In the genomic region with DNA sequence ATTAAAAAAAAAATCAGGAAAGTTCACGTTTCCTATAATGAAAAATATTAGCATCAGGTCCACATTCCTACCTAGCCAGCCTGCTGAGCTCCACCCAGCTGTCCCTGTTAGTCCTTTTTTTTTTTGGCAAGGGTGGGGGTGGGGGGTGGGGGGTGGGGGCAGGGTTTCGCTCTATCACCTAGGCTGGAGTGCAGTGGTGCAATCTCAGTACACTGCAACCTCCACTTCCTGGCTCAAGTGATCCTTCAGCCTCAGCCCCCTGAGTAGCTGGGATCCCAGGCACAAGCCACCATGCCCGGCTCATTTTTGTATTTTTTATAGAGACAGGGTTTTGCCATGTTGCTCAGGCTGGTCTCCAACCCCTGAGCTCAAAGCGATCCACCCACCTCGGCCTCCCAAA, we compare ENCODE assay signal across 26 cellular contexts. TPM values are rescaled to one million over a fixed set of nuclear protein-coding genes. Genes with fewer than 3 reads are reported as not detected.
"Had no signal": no experiment of that assay in that cellular context is flagged by ENCODE, and none has a peak within 500 bp of the region (broad histone marks: within the 10 kb centered on the region; RNA-seq: fewer than 3 reads in every experiment).

No MANE protein-coding gene starts in this region.

- ATAC-seq: effector memory CD8-positive, alpha-beta T cell; heart right ventricle; left cardiac atrium; left ventricle myocardium superior; mucosa of descending colon; sciatic nerve; stimulated activated naive B cell treated with anti-CD40 and anti-IgM and Interleukin-4, amounts not matched to agents 10 μg/mL and 1 μg/mL and 100 μg/mL, for 72 hours had no signal

- DNase-seq: dermis blood vessel endothelial cell; effector memory CD8-positive, alpha-beta T cell; erythroblast; esophagus squamous epithelium; foreskin melanocyte; glutamatergic neuron; heart right ventricle; hippocampal formation; left cardiac atrium; left ventricle myocardium superior; mesenchymal stem cell; mucosa of descending colon; naive B cell; nucleus accumbens; spleen; stimulated activated naive B cell treated with anti-CD40 and anti-IgM and Interleukin-4, amounts not matched to agents 10 μg/mL and 1 μg/mL and 100 μg/mL, for 72 hours; uterus had no signal

- H3K4me3 ChIP-seq: coronary artery, esophagus squamous epithelium, heart right ventricle, mucosa of descending colon, neural progenitor cell, prostate gland, right atrium auricular region, spleen, thoracic aorta, tibial nerve, upper lobe of left lung, uterus had no signal

- H3K9ac ChIP-seq: neural progenitor cell had no signal

- H3K9me3 ChIP-seq: esophagus squamous epithelium, mucosa of descending colon, prostate gland, upper lobe of left lung, uterus had no signal

- H3K27me3 ChIP-seq: neural progenitor cell, right atrium auricular region, upper lobe of left lung, uterus had no signal

- H3K4me1 ChIP-seq: esophagus squamous epithelium, heart right ventricle, prostate gland, right atrium auricular region, spleen, upper lobe of left lung, uterus had no signal

- H3K36me3 ChIP-seq: esophagus squamous epithelium, heart right ventricle, neural progenitor cell, prostate gland, right atrium auricular region, spleen, thoracic aorta, tibial nerve, upper lobe of left lung, uterus had no signal

- H3K27ac ChIP-seq: coronary artery, esophagus squamous epithelium, heart right ventricle, neural progenitor cell, prostate gland, right atrium auricular region, spleen, thoracic aorta, tibial nerve, upper lobe of left lung, uterus had no signal

RNA-seq across cellular contexts. Expression of a gene that starts 50.7 kb away (rescaled TPM):
- total RNA-seq: dermis blood vessel endothelial cell, lung microvascular endothelial cell had no signal
